8 cellular contexts compared by ENCODE assay signal in genomic region chr20:15475483-15475882, GRCh38.
DNase-seq lines count a peak whose midpoint lies in the region; ATAC-seq, FAIRE-seq and TF ChIP-seq lines count a peak whose summit lies in the region.

No MANE protein-coding gene starts in this region.

- no peak overlapping the region for H3K4me3 Mint-ChIP-seq in activated naive CD8-positive, alpha-beta T cell treated with anti-CD3 and anti-CD28 coated beads, Interleukin-2, amount 50 U/mL, for 24 hours

- no peaks in the 10 kb centered on the region for H3K4me1 Mint-ChIP-seq in activated naive CD8-positive, alpha-beta T cell treated with anti-CD3 and anti-CD28 coated beads, Interleukin-2, amount 50 U/mL, for 24 hours

- no peak for ATAC-seq in HG03469 (IDR thresholded peaks at IDR 0.05; ENCODE audit: unreplicated experiment)
- no peak for ATAC-seq in activated naive CD8-positive, alpha-beta T cell treated with anti-CD3 and anti-CD28 coated beads, Interleukin-2, amount 50 U/mL, for 24 hours
- no peak for ATAC-seq in HG03520 (IDR thresholded peaks at IDR 0.05; ENCODE audit: unreplicated experiment)

- H3K27me3 Mint-ChIP-seq in activated naive CD8-positive, alpha-beta T cell treated with anti-CD3 and anti-CD28 coated beads, Interleukin-2, amount 50 U/mL, for 24 hours = no peaks in the 10 kb centered on the region

- H3K27ac Mint-ChIP-seq in activated naive CD8-positive, alpha-beta T cell treated with anti-CD3 and anti-CD28 coated beads, Interleukin-2, amount 50 U/mL, for 24 hours = no peak overlapping the region

- H3K9me3 Mint-ChIP-seq in activated naive CD8-positive, alpha-beta T cell treated with anti-CD3 and anti-CD28 coated beads, Interleukin-2, amount 50 U/mL, for 24 hours = peaks cover 5% of the 10 kb centered on the region

- no peak for TF ChIP-seq CTCF in D721Med (IDR thresholded peaks at IDR 0.05; ENCODE audit: insufficient read depth, missing control alignments)

- FAIRE-seq in D721Med (lab: Jason Lieb, UNC) = no peak

- DNase-seq in DMS153 treated with DMSO at 0.1 percent for 48 hours (lab: John Stamatoyannopoulos, UW; ENCODE audit: unreplicated experiment) (peak; percentile 78), HK-2 (ENCODE audit: unreplicated experiment) (peak; percentile 9), SHP77 treated with DMSO at 0.1 percent for 48 hours (lab: John Stamatoyannopoulos, UW) (peak; percentile 41), mucosa of gallbladder (ENCODE audit: low spot score) (peak; percentile 26), D721Med (ENCODE audit: insufficient read length, low spot score) (no peak)
- no peak for DNase-seq in activated naive CD8-positive, alpha-beta T cell treated with anti-CD3 and anti-CD28 coated beads, Interleukin-2, amount 50 U/mL, for 24 hours

- no peaks in the 10 kb centered on the region for H3K36me3 Mint-ChIP-seq in activated naive CD8-positive, alpha-beta T cell treated with anti-CD3 and anti-CD28 coated beads, Interleukin-2, amount 50 U/mL, for 24 hours (ENCODE audit: low read depth)

Comparison
In these comparisons a context has a peak if more than half of its experiments do, and no peak if none do; other contexts are left out.
1. DNase-seq: peak in DMS153 treated with DMSO at 0.1 percent for 48 hours (single experiment), HK-2 (single experiment), SHP77 treated with DMSO at 0.1 percent for 48 hours (single experiment) and mucosa of gallbladder (single experiment); none in activated naive CD8-positive, alpha-beta T cell treated with anti-CD3 and anti-CD28 coated beads, Interleukin-2, amount 50 U/mL, for 24 hours (single experiment) and D721Med (single experiment).